10 cellular contexts compared by ENCODE assay signal in the genomic region with DNA sequence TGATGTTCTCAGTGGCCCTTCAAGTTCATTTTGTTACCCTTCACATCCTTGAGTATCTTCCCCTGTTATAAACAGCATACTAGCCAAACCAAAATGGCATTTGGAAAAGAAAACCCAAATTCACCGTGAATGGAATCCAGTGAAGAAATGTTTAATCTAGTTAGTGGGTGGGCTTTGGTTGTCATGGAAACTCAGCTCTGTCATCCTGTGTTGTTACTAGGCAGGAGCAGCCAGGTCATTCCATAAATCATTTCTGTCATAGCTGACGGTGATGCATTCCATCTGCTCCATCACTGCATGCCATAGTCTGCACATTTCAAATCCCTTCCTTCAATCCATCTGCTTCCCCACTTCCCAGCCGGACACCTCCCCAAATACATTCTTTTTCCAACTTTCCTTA.
DNase-seq lines count a peak whose midpoint lies in the region; ATAC-seq and TF ChIP-seq lines count a peak whose summit lies in the region.
"Had no signal": no experiment of that assay in that cellular context is flagged by ENCODE, and none has a peak within 500 bp of the region (broad histone marks: within the 10 kb centered on the region; RNA-seq: fewer than 3 reads in every experiment).

No MANE protein-coding gene starts in this region.

- peaks cover 49% of the 10 kb centered on the region for H3K4me1 ChIP-seq in Karpas-422 (ENCODE audit: low read length)

- peaks cover 28% of the 10 kb centered on the region for H3K36me3 Mint-ChIP-seq in WTC11
- H3K36me3 Mint-ChIP-seq in activated naive CD4-positive, alpha-beta T cell treated with anti-CD3 and anti-CD28 coated beads, Interleukin-2, amount 50 U/mL, for 72 hours: peaks cover 0 to 5% of the 10 kb centered on the region in 2 donors
- peaks cover 20 to 35% of the 10 kb centered on the region in 2 donors for H3K36me3 Mint-ChIP-seq in stimulated activated naive B cell treated with anti-CD40 and anti-IgM and Interleukin-4, amounts not matched to agents 10 μg/mL and 1 μg/mL and 100 μg/mL, for 72 hours

- H3K4me2 ChIP-seq in Karpas-422 (ENCODE audit: low read depth, low read length, poor library complexity, severe bottlenecking): peak overlapping the region; percentile 62

- H3K4me3 ChIP-seq in Karpas-422 (ENCODE audit: low read length): peak overlapping the region; percentile 32

- no peaks in the 10 kb centered on the region for H4K20me1 ChIP-seq in Karpas-422 (ENCODE audit: insufficient read depth, low read depth, low read length)

- CTCF ChIA-PET in WTC11 (lab: Charles Lee): interaction anchor here (0.7 to 1.0 kb wide), 2 partner anchors 70 kb away, joined by 3 to 4 read pairs; no protein-coding TSS in a partner anchor

- H3K9me3 Mint-ChIP-seq in WTC11: no peaks in the 10 kb centered on the region
- no peaks in the 10 kb centered on the region for H3K9me3 Mint-ChIP-seq in activated naive CD4-positive, alpha-beta T cell treated with anti-CD3 and anti-CD28 coated beads, Interleukin-2, amount 50 U/mL, for 72 hours
- H3K9me3 Mint-ChIP-seq in stimulated activated naive B cell treated with anti-CD40 and anti-IgM and Interleukin-4, amounts not matched to agents 10 μg/mL and 1 μg/mL and 100 μg/mL, for 72 hours: no peaks in the 10 kb centered on the region

- DNase-seq in AG20443 (ENCODE audit: low spot score) (peak; percentile 64), Karpas-422 (no peak), WTC11 (ENCODE audit: low spot score) (no peak), iris pigment epithelial cell (ENCODE audit: low read depth) (peak; percentile 87), head of caudate nucleus (no peak)
- DNase-seq in activated naive CD4-positive, alpha-beta T cell treated with anti-CD3 and anti-CD28 coated beads, Interleukin-2, amount 50 U/mL, for 72 hours (ENCODE audit: low spot score in 2 of 2): no peak
- DNase-seq in stimulated activated naive B cell treated with anti-CD40 and anti-IgM and Interleukin-4, amounts not matched to agents 10 μg/mL and 1 μg/mL and 100 μg/mL, for 72 hours: no peak
- DNase-seq: activated effector memory CD4-positive, alpha-beta T cell treated with Interleukin-2 at 50 U/mL for 16 hours had no signal

- no peak for TF ChIP-seq CTCF in WTC11 (IDR thresholded peaks at IDR 0.05)

- no peaks in the 10 kb centered on the region for H3K27me3 Mint-ChIP-seq in WTC11 (ENCODE audit: low read depth)
- no peaks in the 10 kb centered on the region for H3K27me3 Mint-ChIP-seq in stimulated activated naive B cell treated with anti-CD40 and anti-IgM and Interleukin-4, amounts not matched to agents 10 μg/mL and 1 μg/mL and 100 μg/mL, for 72 hours

- peaks cover 37% of the 10 kb centered on the region; the same call in 1 of the 2 replicates for H3K36me3 ChIP-seq in Karpas-422 (ENCODE audit: insufficient read depth, low read length)

- intact Hi-C loops in head of caudate nucleus (cut with DNase I): loop anchor here (10.0 kb wide), 1 partner anchor 69 kb away; no protein-coding TSS in a partner anchor

- peak overlapping the region; percentile 6; the same call in 1 of the 2 replicates for H3K27ac Mint-ChIP-seq in WTC11
- no peak overlapping the region for H3K27ac Mint-ChIP-seq in activated naive CD4-positive, alpha-beta T cell treated with anti-CD3 and anti-CD28 coated beads, Interleukin-2, amount 50 U/mL, for 72 hours
- no peak overlapping the region for H3K27ac Mint-ChIP-seq in stimulated activated naive B cell treated with anti-CD40 and anti-IgM and Interleukin-4, amounts not matched to agents 10 μg/mL and 1 μg/mL and 100 μg/mL, for 72 hours

- no peaks in the 10 kb centered on the region for H3K9me3 ChIP-seq in Karpas-422 (ENCODE audit: low read length)

- H3K79me2 ChIP-seq in Karpas-422 (ENCODE audit: low read length): peaks cover 10% of the 10 kb centered on the region; the same call in 1 of the 2 replicates

- peak overlapping the region; percentile 88 for H3K27ac ChIP-seq in Karpas-422 (ENCODE audit: low read length)
- H3K27ac ChIP-seq: epithelial cell of prostate had no signal

- H3K27me3 ChIP-seq in Karpas-422 (ENCODE audit: low read length): no peaks in the 10 kb centered on the region

- POLR2A ChIA-PET in WTC11 (lab: Charles Lee): no interaction called here

- peak overlapping the region; percentile 28; the same call in 1 of the 2 replicates for H3K9ac ChIP-seq in Karpas-422 (ENCODE audit: low read length)

- peaks cover 33% of the 10 kb centered on the region for H3K4me1 Mint-ChIP-seq in WTC11
- peaks cover 0 to 4% of the 10 kb centered on the region in 2 donors for H3K4me1 Mint-ChIP-seq in stimulated activated naive B cell treated with anti-CD40 and anti-IgM and Interleukin-4, amounts not matched to agents 10 μg/mL and 1 μg/mL and 100 μg/mL, for 72 hours

- 0 out of 2 replicates have a peak, but pooled peaks cover 3% of the 10 kb centered on the region for H3K9me2 ChIP-seq in Karpas-422 (replicated peaks; ENCODE audit: insufficient read depth, low read length)

- ATAC-seq in WTC11: no peak
- ATAC-seq in activated naive CD4-positive, alpha-beta T cell treated with anti-CD3 and anti-CD28 coated beads, Interleukin-2, amount 50 U/mL, for 72 hours: no peak
- no peak for ATAC-seq in activated CD4-positive, CD25-positive, alpha-beta regulatory T cell treated with anti-CD3 and anti-CD28 coated beads, Interleukin-2, amount 50 U/mL, for 24 hours
- no peak for ATAC-seq in stimulated activated naive B cell treated with anti-CD40 and anti-IgM and Interleukin-4, amounts not matched to agents 10 μg/mL and 1 μg/mL and 100 μg/mL, for 72 hours (replicated peaks)

- H3K4me3 Mint-ChIP-seq in WTC11: no peak overlapping the region
- H3K4me3 Mint-ChIP-seq in stimulated activated naive B cell treated with anti-CD40 and anti-IgM and Interleukin-4, amounts not matched to agents 10 μg/mL and 1 μg/mL and 100 μg/mL, for 72 hours: no peak overlapping the region

- no peak overlapping the region for H2AFZ ChIP-seq in Karpas-422 (ENCODE audit: low read length)

TF ChIP-seq in WTC11, 78 proteins besides CTCF, POLR2A, EP300 and RAD21:
- no peak for TF ChIP-seq ZNF232 (CRISPR knock-in tag; IDR thresholded peaks at IDR 0.05)
- no peak for TF ChIP-seq IRF2 (CRISPR knock-in tag; IDR thresholded peaks at IDR 0.05; ENCODE audit: borderline replicate concordance, low read depth)
- no peak for TF ChIP-seq TCF7 (CRISPR knock-in tag; IDR thresholded peaks at IDR 0.05; ENCODE audit: low read depth)
- no peak for TF ChIP-seq FOXP1 (CRISPR knock-in tag; IDR thresholded peaks at IDR 0.05; ENCODE audit: borderline replicate concordance)
- TF ChIP-seq FOXK1 (CRISPR knock-in tag; IDR thresholded peaks at IDR 0.05): no peak
- TF ChIP-seq, protein P1, sequence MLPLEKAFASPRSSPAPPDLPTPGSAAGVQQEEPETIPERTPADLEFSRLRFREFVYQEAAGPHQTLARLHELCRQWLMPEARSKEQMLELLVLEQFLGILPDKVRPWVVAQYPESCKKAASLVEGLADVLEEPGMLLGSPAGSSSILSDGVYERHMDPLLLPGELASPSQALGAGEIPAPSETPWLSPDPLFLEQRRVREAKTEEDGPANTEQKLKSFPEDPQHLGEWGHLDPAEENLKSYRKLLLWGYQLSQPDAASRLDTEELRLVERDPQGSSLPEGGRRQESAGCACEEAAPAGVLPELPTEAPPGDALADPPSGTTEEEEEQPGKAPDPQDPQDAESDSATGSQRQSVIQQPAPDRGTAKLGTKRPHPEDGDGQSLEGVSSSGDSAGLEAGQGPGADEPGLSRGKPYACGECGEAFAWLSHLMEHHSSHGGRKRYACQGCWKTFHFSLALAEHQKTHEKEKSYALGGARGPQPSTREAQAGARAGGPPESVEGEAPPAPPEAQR (CRISPR knock-in tag; IDR thresholded peaks at IDR 0.05): no peak
- TF ChIP-seq NR3C1 (CRISPR knock-in tag; conservative IDR thresholded peaks at IDR 0.05; ENCODE audit: low read depth): no peak
- TF ChIP-seq, protein P2, sequence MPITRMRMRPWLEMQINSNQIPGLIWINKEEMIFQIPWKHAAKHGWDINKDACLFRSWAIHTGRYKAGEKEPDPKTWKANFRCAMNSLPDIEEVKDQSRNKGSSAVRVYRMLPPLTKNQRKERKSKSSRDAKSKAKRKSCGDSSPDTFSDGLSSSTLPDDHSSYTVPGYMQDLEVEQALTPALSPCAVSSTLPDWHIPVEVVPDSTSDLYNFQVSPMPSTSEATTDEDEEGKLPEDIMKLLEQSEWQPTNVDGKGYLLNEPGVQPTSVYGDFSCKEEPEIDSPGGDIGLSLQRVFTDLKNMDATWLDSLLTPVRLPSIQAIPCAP (CRISPR knock-in tag; IDR thresholded peaks at IDR 0.05): no peak
- TF ChIP-seq, protein P3, sequence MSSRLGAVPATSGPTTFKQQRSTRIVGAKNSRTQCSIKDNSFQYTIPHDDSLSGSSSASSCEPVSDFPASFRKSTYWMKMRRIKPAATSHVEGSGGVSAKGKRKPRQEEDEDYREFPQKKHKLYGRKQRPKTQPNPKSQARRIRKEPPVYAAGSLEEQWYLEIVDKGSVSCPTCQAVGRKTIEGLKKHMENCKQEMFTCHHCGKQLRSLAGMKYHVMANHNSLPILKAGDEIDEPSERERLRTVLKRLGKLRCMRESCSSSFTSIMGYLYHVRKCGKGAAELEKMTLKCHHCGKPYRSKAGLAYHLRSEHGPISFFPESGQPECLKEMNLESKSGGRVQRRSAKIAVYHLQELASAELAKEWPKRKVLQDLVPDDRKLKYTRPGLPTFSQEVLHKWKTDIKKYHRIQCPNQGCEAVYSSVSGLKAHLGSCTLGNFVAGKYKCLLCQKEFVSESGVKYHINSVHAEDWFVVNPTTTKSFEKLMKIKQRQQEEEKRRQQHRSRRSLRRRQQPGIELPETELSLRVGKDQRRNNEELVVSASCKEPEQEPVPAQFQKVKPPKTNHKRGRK (CRISPR knock-in tag; IDR thresholded peaks at IDR 0.05; ENCODE audit: borderline replicate concordance): no peak
- TF ChIP-seq, protein P4, sequence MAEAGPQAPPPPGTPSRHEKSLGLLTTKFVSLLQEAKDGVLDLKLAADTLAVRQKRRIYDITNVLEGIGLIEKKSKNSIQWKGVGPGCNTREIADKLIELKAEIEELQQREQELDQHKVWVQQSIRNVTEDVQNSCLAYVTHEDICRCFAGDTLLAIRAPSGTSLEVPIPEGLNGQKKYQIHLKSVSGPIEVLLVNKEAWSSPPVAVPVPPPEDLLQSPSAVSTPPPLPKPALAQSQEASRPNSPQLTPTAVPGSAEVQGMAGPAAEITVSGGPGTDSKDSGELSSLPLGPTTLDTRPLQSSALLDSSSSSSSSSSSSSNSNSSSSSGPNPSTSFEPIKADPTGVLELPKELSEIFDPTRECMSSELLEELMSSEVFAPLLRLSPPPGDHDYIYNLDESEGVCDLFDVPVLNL (CRISPR knock-in tag; IDR thresholded peaks at IDR 0.05; ENCODE audit: borderline replicate concordance, low read depth): no peak
- no peak for TF ChIP-seq MXD4 (CRISPR knock-in tag; IDR thresholded peaks at IDR 0.05; ENCODE audit: borderline replicate concordance)

Comparison
In these comparisons a context has a peak if more than half of its experiments do, and no peak if none do; other contexts are left out.
1. DNase-seq: peak in AG20443 (single experiment) and iris pigment epithelial cell (single experiment); none in Karpas-422 (single experiment), WTC11 (single experiment), activated naive CD4-positive, alpha-beta T cell treated with anti-CD3 and anti-CD28 coated beads, Interleukin-2, amount 50 U/mL, for 72 hours (0 of 2), head of caudate nucleus (0 of 42) and stimulated activated naive B cell treated with anti-CD40 and anti-IgM and Interleukin-4, amounts not matched to agents 10 μg/mL and 1 μg/mL and 100 μg/mL, for 72 hours (single experiment).